In genomic region chr12:121918679-121919038, GRCh38 we compare ENCODE assay signal across 1 cellular context.
TF ChIP-seq lines count a peak whose summit lies in the region.

No MANE protein-coding gene starts in this region.

TF ChIP-seq in HepG2, 621 proteins besides CTCF, POLR2A, EP300 and RAD21:
- TF ChIP-seq MEIS2 (CRISPR knock-in tag; IDR thresholded peaks at IDR 0.05): no peak
- peak; percentile 70 for TF ChIP-seq AGO2 (optimal IDR thresholded peaks at IDR 0.05; ENCODE audit: low read depth, low read length)
- no peak for TF ChIP-seq ZSCAN20 (CRISPR knock-in tag; IDR thresholded peaks at IDR 0.05; ENCODE audit: borderline replicate concordance)
TF ChIP-seq in HepG2: peak in this region for 1.
